15 cellular contexts compared by ENCODE assay signal in the genomic region with DNA sequence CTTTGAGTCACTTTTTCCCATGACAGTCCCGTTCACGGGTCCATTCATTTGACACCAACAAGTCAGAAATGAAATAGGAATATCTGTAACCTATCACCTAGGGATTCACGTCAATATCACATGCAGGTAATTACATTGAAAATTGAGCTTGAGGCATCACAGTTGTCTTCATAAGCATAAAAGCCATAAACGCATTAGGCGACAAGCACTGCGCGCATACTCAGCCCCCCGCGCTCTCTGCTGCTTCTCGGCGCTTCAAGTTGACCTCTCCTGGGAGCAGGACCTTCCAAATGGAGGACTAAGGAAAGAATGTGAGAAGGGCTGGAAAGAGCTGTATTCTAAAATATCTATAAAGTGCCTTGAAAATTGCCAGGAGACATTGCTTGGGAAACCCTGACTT.
DNase-seq lines count a peak whose midpoint lies in the region; TF ChIP-seq lines count a peak whose summit lies in the region.
"Had no signal": no experiment of that assay in that cellular context is flagged by ENCODE, and none has a peak within 500 bp of the region (broad histone marks: within the 10 kb centered on the region; RNA-seq: fewer than 3 reads in every experiment).

No MANE protein-coding gene starts in this region.

- H3K9ac ChIP-seq in Karpas-422 (ENCODE audit: low read length) (peak overlapping the region; percentile 30), neural cell (ENCODE audit: low read length) (no peak overlapping the region)
- H3K9ac ChIP-seq: BLaER1 had no signal

- TF ChIP-seq CTCF in neural cell (IDR thresholded peaks at IDR 0.05; ENCODE audit: poor library complexity, severe bottlenecking) (no peak), stomach (IDR thresholded peaks at IDR 0.05) (no peak), vagina (IDR thresholded peaks at IDR 0.05) (no peak)

- no peaks in the 10 kb centered on the region for H3K9me2 ChIP-seq in Karpas-422 (replicated peaks; ENCODE audit: insufficient read depth, low read length)
- H3K9me2 ChIP-seq in neural cell (ENCODE audit: insufficient read depth, low read length), result no peaks in the 10 kb centered on the region

- no peaks in the 10 kb centered on the region for H4K20me1 ChIP-seq in Karpas-422 (ENCODE audit: insufficient read depth, low read depth, low read length)
- no peaks in the 10 kb centered on the region for H4K20me1 ChIP-seq in neural cell (ENCODE audit: insufficient read depth)
- H4K20me1 ChIP-seq: BLaER1 had no signal

- no peak for TF ChIP-seq POLR2A in stomach (IDR thresholded peaks at IDR 0.05)
- no peak for TF ChIP-seq POLR2A in vagina (IDR thresholded peaks at IDR 0.05)

- H3K4me2 ChIP-seq in Karpas-422 (ENCODE audit: low read depth, low read length, poor library complexity, severe bottlenecking) (peak overlapping the region; percentile 62), neural cell (ENCODE audit: low read length) (no peak overlapping the region)
- H3K4me2 ChIP-seq: BLaER1 had no signal

- peaks cover 95% of the 10 kb centered on the region for H3K4me1 ChIP-seq in Karpas-422 (ENCODE audit: low read length)
- peaks cover 0 to 8% (median 4%) of the 10 kb centered on the region in 4 donors for H3K4me1 ChIP-seq in stomach
- no peaks in the 10 kb centered on the region for H3K4me1 ChIP-seq in vagina

- H3F3A ChIP-seq in neural cell (ENCODE audit: insufficient read depth, low read length, poor library complexity, severe bottlenecking), result no peaks in the 10 kb centered on the region

- H3K27ac ChIP-seq in Karpas-422 (ENCODE audit: low read length) (peak overlapping the region; percentile 99), neural cell (ENCODE audit: low read length) (peak overlapping the region; percentile 5), stomach (no peak overlapping the region), vagina (no peak overlapping the region)
- H3K27ac ChIP-seq: BLaER1 had no signal

- H3K9me3 ChIP-seq in Karpas-422 (ENCODE audit: low read length) (no peaks in the 10 kb centered on the region), neural cell (ENCODE audit: low read length) (no peaks in the 10 kb centered on the region), stomach (no peaks in the 10 kb centered on the region), vagina (no peaks in the 10 kb centered on the region)
- H3K9me3 ChIP-seq: BLaER1 had no signal

- no peak for DNase-seq in Karpas-422
- peak; percentile 51 for DNase-seq in SK-N-DZ (ENCODE audit: low spot score)
- peak; percentile 18 for DNase-seq in stomach
- no peak for DNase-seq in activated CD4-positive, alpha-beta T cell treated with anti-CD3 and anti-CD28 coated beads, Interleukin-2, amount 50 U/mL, for 1 hour
- no peak for DNase-seq in vagina (ENCODE audit: extremely low spot score in 2 of 2)
- no peak for DNase-seq in mesenteric fat pad (ENCODE audit: low spot score)
- DNase-seq: 8988T; CD4-positive, alpha-beta memory T cell; DMS153; DMS79; GF-D8; H9 had no signal

- WGBS in stomach, 5 donors, result 89 to 91% (median 90%) methylated on average over 11 of the region's 11 CpGs

- H3K36me3 ChIP-seq in Karpas-422 (ENCODE audit: insufficient read depth, low read length) (no peaks in the 10 kb centered on the region), neural cell (ENCODE audit: insufficient read depth, low read length) (no peaks in the 10 kb centered on the region), stomach (no peaks in the 10 kb centered on the region), vagina (no peaks in the 10 kb centered on the region)
- H3K36me3 ChIP-seq: BLaER1 had no signal

- TF ChIP-seq RAD21 in neural cell (conservative IDR thresholded peaks at IDR 0.05), result no peak

- H3K79me2 ChIP-seq in Karpas-422 (ENCODE audit: low read length) (no peaks in the 10 kb centered on the region), neural cell (replicated peaks; ENCODE audit: insufficient read depth, low read length) (no peaks in the 10 kb centered on the region)

- H3K4me3 ChIP-seq in Karpas-422 (ENCODE audit: low read length) (no peak overlapping the region), neural cell (ENCODE audit: low read length) (peak overlapping the region; percentile 29), stomach (no peak overlapping the region), vagina (no peak overlapping the region)
- H3K4me3 ChIP-seq: BLaER1, GM12878 had no signal

- peak overlapping the region; percentile 6; the same call in 1 of the 2 replicates for H2AFZ ChIP-seq in Karpas-422 (ENCODE audit: low read length)
- no peak overlapping the region for H2AFZ ChIP-seq in neural cell (ENCODE audit: low read depth, low read length)

- TF ChIP-seq EP300 in neural cell (conservative IDR thresholded peaks at IDR 0.05; ENCODE audit: poor library complexity, severe bottlenecking) (peak; percentile 35), stomach (IDR thresholded peaks at IDR 0.05) (no peak)

- H3K27me3 ChIP-seq in Karpas-422 (ENCODE audit: low read length) (no peaks in the 10 kb centered on the region), neural cell (ENCODE audit: insufficient read depth, low read depth, low read length) (no peaks in the 10 kb centered on the region), stomach (no peaks in the 10 kb centered on the region), vagina (no peaks in the 10 kb centered on the region)
- H3K27me3 ChIP-seq: BLaER1 had no signal

- intact Hi-C loops in stomach (cut with DNase I; ENCODE audit: low total_unique reads), result no loop called here
- intact Hi-C loops in vagina (cut with DNase I), result no loop called here

TF ChIP-seq in neural cell, 6 proteins besides CTCF, POLR2A, EP300 and RAD21:
- no peak for TF ChIP-seq SMC3 (conservative IDR thresholded peaks at IDR 0.05; ENCODE audit: poor library complexity)
- TF ChIP-seq POLR2AphosphoS5 (IDR thresholded peaks at IDR 0.05), result peak; percentile 18

Comparison
In these comparisons a context has a peak if more than half of its experiments do, and no peak if none do; other contexts are left out.
1. DNase-seq: peak in SK-N-DZ (single experiment) and stomach (single experiment); none in Karpas-422 (single experiment), activated CD4-positive, alpha-beta T cell treated with anti-CD3 and anti-CD28 coated beads, Interleukin-2, amount 50 U/mL, for 1 hour (single experiment), vagina (0 of 2) and mesenteric fat pad (single experiment).
2. H3K27ac ChIP-seq: peak in Karpas-422 (single experiment) and neural cell (single experiment); none in stomach (0 of 5) and vagina (single experiment).